Comparison of ENCODE assay signal across 8 cellular contexts in the genomic region with DNA sequence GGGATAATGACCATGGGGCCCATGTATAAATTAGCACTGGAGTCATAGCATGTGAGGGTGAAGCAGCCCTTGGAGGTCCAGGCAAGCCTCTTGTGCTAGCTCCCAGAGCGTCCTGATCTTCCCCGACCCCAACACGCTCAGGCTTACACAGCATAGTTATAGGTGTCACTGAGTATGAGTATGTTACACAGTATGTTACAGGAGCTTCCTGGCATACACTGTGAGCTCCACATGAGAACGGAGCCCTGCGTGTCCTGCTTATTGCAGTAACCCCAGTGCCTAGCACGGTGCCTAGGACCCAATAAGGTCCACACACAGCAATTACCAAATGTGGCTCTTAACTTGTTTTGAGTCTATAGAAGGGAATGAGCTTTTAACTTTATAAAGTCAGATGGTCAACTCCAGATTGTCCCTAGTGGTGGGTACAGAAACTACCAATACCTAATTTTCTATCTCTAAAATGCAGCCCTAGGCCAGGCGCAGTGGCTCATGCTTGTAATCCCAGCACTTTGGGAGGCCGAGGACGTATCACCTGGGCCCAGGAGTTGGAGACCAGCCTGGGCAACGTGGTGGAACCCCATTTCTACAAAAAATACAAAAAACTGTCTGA.
A peak's percentile ranks its signal among the peaks of the same experiment; 100 is the strongest.
DNase-seq lines count a peak whose midpoint lies in the region; ATAC-seq and TF ChIP-seq lines count a peak whose summit lies in the region.

No MANE protein-coding gene starts in this region.

- no peaks in the 10 kb centered on the region for H4K20me1 ChIP-seq in OCI-LY3 (ENCODE audit: insufficient read depth, low read length)

- H3K27ac Mint-ChIP-seq in glutamatergic neuron (ENCODE audit: unreplicated experiment): no peak overlapping the region

- no peaks in the 10 kb centered on the region for H3K36me3 Mint-ChIP-seq in glutamatergic neuron (ENCODE audit: unreplicated experiment)

- H3K27me3 Mint-ChIP-seq in glutamatergic neuron (ENCODE audit: unreplicated experiment): no peaks in the 10 kb centered on the region

- H3K4me1 Mint-ChIP-seq in glutamatergic neuron (ENCODE audit: low read depth, unreplicated experiment): no peaks in the 10 kb centered on the region

- ATAC-seq in GM21825 (IDR thresholded peaks at IDR 0.05; ENCODE audit: unreplicated experiment): peak; percentile 63

- no peaks in the 10 kb centered on the region for H3K36me3 ChIP-seq in OCI-LY3 (replicated peaks; ENCODE audit: low read depth, low read length)

- no peak overlapping the region for H3K4me2 ChIP-seq in OCI-LY3 (ENCODE audit: low read length)

- no peaks in the 10 kb centered on the region for H3K79me2 ChIP-seq in OCI-LY3 (ENCODE audit: low read length)

- peak; percentile 25 for DNase-seq in ELF-1 (ENCODE audit: low read depth, low spot score)
- DNase-seq in glutamatergic neuron: no peak
- no peak for DNase-seq in occipital lobe (lab: John Stamatoyannopoulos, UW)
- DNase-seq in NCI-H524 treated with DMSO at 0.1 percent for 48 hours (lab: John Stamatoyannopoulos, UW): no peak
- DNase-seq in effector CD8-positive, alpha-beta T cell (lab: John Stamatoyannopoulos, UW): no peak
- DNase-seq in GDM1 (lab: John Stamatoyannopoulos, UW): no peak

- no peaks in the 10 kb centered on the region for H3K9me3 Mint-ChIP-seq in glutamatergic neuron (ENCODE audit: unreplicated experiment)

- H3K9me3 ChIP-seq in OCI-LY3 (ENCODE audit: insufficient read depth, low read length): no peaks in the 10 kb centered on the region

- H3K27ac ChIP-seq in OCI-LY3 (ENCODE audit: low read length): no peak overlapping the region

- TF ChIP-seq CTCF in OCI-LY3 (IDR thresholded peaks at IDR 0.05; ENCODE audit: low read depth, low read length): peak; percentile 34
- TF ChIP-seq CTCF in glutamatergic neuron (IDR thresholded peaks at IDR 0.05; ENCODE audit: partially characterized antibody, unreplicated experiment): peak; percentile 72

- H3K27me3 ChIP-seq in OCI-LY3 (ENCODE audit: low read depth, low read length): no peaks in the 10 kb centered on the region

- H3K4me3 Mint-ChIP-seq in glutamatergic neuron (ENCODE audit: unreplicated experiment): no peak overlapping the region

- H3K4me3 ChIP-seq in OCI-LY3 (ENCODE audit: low read length): no peak overlapping the region

- no peak overlapping the region for H3K9ac ChIP-seq in OCI-LY3 (ENCODE audit: low read length)

- H2AFZ ChIP-seq in OCI-LY3 (ENCODE audit: low read depth, low read length): no peak overlapping the region

- H3K4me1 ChIP-seq in OCI-LY3 (ENCODE audit: low read length): peaks cover 12% of the 10 kb centered on the region
